1 cellular context compared by ENCODE assay signal in the genomic region with DNA sequence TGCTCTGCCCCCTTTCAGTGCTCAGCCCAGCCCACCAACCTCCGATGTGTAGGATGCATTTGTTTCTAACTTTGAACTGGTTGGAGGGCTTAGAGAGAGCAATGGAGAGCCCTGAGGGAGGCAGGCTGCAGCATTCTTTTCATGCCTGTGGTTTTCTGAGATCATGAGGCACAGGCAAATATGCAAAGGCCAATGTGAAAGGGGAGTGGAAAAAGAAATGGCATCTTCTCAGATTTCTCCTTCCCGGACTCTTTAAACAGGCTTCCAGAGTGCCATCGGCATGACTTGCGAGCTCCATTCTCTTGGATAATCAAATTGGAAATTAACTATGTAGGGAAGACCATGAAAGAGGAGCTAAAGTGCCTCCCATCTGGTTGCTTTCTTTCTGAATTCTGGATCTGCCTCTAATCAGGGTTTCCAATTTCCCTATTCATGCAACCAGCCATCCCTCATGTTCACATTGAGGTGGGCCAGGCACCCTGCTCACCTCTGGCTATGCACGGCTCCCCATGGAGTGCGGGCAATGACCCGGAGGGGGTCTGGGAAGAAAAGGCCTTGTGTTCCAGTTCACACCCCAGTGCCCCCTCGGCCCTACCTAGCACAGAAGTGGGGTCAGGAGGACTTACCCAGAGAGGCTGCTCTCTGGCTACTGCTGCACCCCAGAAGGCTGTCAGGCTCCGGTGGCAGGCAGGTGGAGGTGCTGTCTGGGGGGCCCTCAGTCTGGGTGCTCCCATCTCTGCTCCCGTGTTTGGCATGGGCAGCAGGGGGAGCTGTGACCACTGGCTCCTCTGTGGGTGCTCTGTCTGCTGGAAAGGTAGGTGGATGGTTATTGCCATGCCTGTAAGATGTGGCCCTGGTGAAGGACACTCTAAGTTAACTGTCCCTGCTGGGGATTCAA.
TF ChIP-seq lines count a peak whose summit lies in the region.

No MANE protein-coding gene starts in this region.

TF ChIP-seq in HepG2, 621 proteins besides CTCF, POLR2A, EP300 and RAD21 (continued from another document):
- TF ChIP-seq NFAT5 (CRISPR knock-in tag; IDR thresholded peaks at IDR 0.05) (no peak), KAT2B (IDR thresholded peaks at IDR 0.05; ENCODE audit: borderline replicate concordance, low read depth, low read length) (no peak), HMGA1 (CRISPR knock-in tag; conservative IDR thresholded peaks at IDR 0.05) (no peak), SIX1 (CRISPR knock-in tag; IDR thresholded peaks at IDR 0.05; ENCODE audit: borderline replicate concordance) (peak; percentile 66; the same call in 1 of the 2 replicates), SP5 (CRISPR knock-in tag; IDR thresholded peaks at IDR 0.05; ENCODE audit: borderline replicate concordance, low read depth) (peak; percentile 27; the same call in 1 of the 2 replicates), ZNF253 (CRISPR knock-in tag; IDR thresholded peaks at IDR 0.05; ENCODE audit: borderline replicate concordance) (no peak), ZNF503 (CRISPR knock-in tag; IDR thresholded peaks at IDR 0.05) (no peak), ZSCAN31 (CRISPR knock-in tag; IDR thresholded peaks at IDR 0.05; ENCODE audit: low read depth) (no peak), ZMYM2 (CRISPR knock-in tag; IDR thresholded peaks at IDR 0.05) (no peak), SSRP1 (CRISPR knock-in tag; IDR thresholded peaks at IDR 0.05) (no peak), ZNF337 (CRISPR knock-in tag; IDR thresholded peaks at IDR 0.05; ENCODE audit: borderline replicate concordance, low read depth) (no peak), SATB2 (CRISPR knock-in tag; IDR thresholded peaks at IDR 0.05) (no peak), CBX2 (IDR thresholded peaks at IDR 0.05; ENCODE audit: low read depth, low read length) (no peak), CBX2 (CRISPR knock-in tag; IDR thresholded peaks at IDR 0.05; ENCODE audit: low read depth) (no peak), RARA (CRISPR knock-in tag; IDR thresholded peaks at IDR 0.05) (no peak), GATAD1 (CRISPR knock-in tag; IDR thresholded peaks at IDR 0.05) (no peak), ZNF543 (CRISPR knock-in tag; IDR thresholded peaks at IDR 0.05) (no peak), ZIK1 (CRISPR knock-in tag; IDR thresholded peaks at IDR 0.05; ENCODE audit: borderline replicate concordance, low read depth) (no peak), ETS1 (CRISPR knock-in tag; IDR thresholded peaks at IDR 0.05) (no peak)
- TF ChIP-seq, protein P1, sequence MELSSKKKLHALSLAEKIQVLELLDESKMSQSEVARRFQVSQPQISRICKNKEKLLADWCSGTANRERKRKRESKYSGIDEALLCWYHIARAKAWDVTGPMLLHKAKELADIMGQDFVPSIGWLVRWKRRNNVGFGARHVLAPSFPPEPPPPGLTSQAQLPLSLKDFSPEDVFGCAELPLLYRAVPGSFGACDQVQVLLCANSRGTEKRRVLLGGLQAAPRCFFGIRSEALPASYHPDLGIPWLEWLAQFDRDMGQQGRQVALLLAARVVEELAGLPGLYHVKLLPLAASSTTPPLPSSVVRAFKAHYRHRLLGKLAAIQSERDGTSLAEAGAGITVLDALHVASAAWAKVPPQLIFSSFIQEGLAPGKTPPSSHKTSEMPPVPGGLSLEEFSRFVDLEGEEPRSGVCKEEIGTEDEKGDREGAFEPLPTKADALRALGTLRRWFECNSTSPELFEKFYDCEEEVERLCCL (CRISPR knock-in tag; IDR thresholded peaks at IDR 0.05; ENCODE audit: borderline replicate concordance), result no peak
- TF ChIP-seq, protein P2, sequence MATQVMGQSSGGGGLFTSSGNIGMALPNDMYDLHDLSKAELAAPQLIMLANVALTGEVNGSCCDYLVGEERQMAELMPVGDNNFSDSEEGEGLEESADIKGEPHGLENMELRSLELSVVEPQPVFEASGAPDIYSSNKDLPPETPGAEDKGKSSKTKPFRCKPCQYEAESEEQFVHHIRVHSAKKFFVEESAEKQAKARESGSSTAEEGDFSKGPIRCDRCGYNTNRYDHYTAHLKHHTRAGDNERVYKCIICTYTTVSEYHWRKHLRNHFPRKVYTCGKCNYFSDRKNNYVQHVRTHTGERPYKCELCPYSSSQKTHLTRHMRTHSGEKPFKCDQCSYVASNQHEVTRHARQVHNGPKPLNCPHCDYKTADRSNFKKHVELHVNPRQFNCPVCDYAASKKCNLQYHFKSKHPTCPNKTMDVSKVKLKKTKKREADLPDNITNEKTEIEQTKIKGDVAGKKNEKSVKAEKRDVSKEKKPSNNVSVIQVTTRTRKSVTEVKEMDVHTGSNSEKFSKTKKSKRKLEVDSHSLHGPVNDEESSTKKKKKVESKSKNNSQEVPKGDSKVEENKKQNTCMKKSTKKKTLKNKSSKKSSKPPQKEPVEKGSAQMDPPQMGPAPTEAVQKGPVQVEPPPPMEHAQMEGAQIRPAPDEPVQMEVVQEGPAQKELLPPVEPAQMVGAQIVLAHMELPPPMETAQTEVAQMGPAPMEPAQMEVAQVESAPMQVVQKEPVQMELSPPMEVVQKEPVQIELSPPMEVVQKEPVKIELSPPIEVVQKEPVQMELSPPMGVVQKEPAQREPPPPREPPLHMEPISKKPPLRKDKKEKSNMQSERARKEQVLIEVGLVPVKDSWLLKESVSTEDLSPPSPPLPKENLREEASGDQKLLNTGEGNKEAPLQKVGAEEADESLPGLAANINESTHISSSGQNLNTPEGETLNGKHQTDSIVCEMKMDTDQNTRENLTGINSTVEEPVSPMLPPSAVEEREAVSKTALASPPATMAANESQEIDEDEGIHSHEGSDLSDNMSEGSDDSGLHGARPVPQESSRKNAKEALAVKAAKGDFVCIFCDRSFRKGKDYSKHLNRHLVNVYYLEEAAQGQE (IDR thresholded peaks at IDR 0.05; ENCODE audit: borderline replicate concordance in 1 of 2, low read depth in 1 of 2, low read length in 2 of 2), result no peak
- TF ChIP-seq, protein P3, sequence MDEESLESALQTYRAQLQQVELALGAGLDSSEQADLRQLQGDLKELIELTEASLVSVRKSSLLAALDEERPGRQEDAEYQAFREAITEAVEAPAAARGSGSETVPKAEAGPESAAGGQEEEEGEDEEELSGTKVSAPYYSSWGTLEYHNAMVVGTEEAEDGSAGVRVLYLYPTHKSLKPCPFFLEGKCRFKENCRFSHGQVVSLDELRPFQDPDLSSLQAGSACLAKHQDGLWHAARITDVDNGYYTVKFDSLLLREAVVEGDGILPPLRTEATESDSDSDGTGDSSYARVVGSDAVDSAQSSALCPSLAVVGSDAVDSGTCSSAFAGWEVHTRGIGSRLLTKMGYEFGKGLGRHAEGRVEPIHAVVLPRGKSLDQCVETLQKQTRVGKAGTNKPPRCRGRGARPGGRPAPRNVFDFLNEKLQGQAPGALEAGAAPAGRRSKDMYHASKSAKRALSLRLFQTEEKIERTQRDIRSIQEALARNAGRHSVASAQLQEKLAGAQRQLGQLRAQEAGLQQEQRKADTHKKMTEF (CRISPR knock-in tag; IDR thresholded peaks at IDR 0.05), result 0 out of 2 replicates have a peak, but pooled peaks have one; percentile 20
- TF ChIP-seq, protein P4, sequence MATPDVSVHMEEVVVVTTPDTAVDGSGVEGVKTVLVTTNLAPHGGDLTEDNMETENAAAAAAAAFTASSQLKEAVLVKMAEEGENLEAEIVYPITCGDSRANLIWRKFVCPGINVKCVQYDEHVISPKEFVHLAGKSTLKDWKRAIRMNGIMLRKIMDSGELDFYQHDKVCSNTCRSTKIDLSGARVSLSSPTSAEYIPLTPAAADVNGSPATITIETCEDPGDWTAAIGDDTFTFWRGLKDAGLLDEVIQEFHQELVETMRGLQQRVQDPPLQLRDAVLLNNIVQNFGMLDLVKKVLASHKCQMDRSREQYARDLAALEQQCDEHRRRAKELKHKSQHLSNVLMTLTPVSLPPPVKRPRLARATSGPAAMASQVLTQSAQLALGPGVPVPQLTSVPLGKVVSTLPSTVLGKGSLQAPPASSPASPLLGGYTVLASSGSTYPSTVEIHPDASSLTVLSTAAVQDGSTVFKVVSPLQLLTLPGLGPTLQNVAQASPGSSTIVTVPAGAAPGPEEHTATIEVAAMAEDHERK (CRISPR knock-in tag; IDR thresholded peaks at IDR 0.05; ENCODE audit: low read depth), result no peak
